Comparison of ENCODE assay signal across 12 cellular contexts in the genomic region with DNA sequence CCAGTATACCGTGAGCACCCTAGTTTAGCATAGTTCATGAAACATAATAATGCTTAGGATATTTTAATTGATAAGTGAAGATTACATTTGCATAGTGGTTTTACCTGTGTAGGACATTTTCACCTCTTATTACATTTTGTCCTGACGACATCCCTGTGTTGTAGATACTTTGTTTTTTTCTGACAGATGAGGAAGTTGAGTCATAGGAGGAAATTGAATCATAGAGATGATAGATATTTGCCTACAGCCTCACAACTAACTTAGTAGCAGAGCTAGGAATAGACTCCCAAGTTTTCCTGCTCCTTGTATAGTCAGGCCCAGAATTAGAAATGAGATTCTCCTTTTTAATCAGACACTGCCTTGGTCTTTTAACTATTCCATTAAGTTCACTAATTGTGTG.
DNase-seq lines count a peak whose midpoint lies in the region; ATAC-seq and TF ChIP-seq lines count a peak whose summit lies in the region.
"Had no signal": no experiment of that assay in that cellular context is flagged by ENCODE, and none has a peak within 500 bp of the region (broad histone marks: within the 10 kb centered on the region; RNA-seq: fewer than 3 reads in every experiment).

No MANE protein-coding gene starts in this region.

- no peak overlapping the region for H2BK120ac ChIP-seq in mesenchymal stem cell (ENCODE audit: low read depth, low read length)

- ATAC-seq in HG03571 (IDR thresholded peaks at IDR 0.05; ENCODE audit: unreplicated experiment) (no peak), HG03196 (IDR thresholded peaks at IDR 0.05; ENCODE audit: unreplicated experiment) (no peak), HG02870 (IDR thresholded peaks at IDR 0.05; ENCODE audit: unreplicated experiment) (no peak)

- in situ Hi-C loops in brain microvascular endothelial cell (cut with HindIII; ENCODE audit: low pct_ligation_motif_present, low sequenced_read_pairs): no loop called here

- H3K79me1 ChIP-seq in mesenchymal stem cell (replicated peaks; ENCODE audit: low read length, poor library complexity, severe bottlenecking): peaks cover 3% of the 10 kb centered on the region

- no peaks in the 10 kb centered on the region for H3K27me3 ChIP-seq in brain microvascular endothelial cell (replicated peaks)
- H3K27me3 ChIP-seq in mesenchymal stem cell (ENCODE audit: control insufficient read depth in 1 of 2, insufficient read depth in 1 of 2, low read length in 2 of 2): no peaks in the 10 kb centered on the region
- H3K27me3 ChIP-seq: right lobe of liver had no signal

- no peak overlapping the region for H3K18ac ChIP-seq in mesenchymal stem cell (ENCODE audit: low read depth in 1 of 2, low read length in 2 of 2)

- no peak overlapping the region for H3K14ac ChIP-seq in mesenchymal stem cell (ENCODE audit: low read length in 2 of 2)

- no peak overlapping the region for H2BK15ac ChIP-seq in mesenchymal stem cell (ENCODE audit: low read depth, poor library complexity, severe bottlenecking)

- H3K27ac ChIP-seq in brain microvascular endothelial cell (peak overlapping the region; percentile 24), mesenchymal stem cell (ENCODE audit: low read length, poor library complexity, severe bottlenecking) (no peak overlapping the region)
- H3K27ac ChIP-seq: right lobe of liver had no signal

- no peaks in the 10 kb centered on the region for H3K36me3 ChIP-seq in brain microvascular endothelial cell (replicated peaks)
- H3K36me3 ChIP-seq in mesenchymal stem cell (ENCODE audit: control insufficient read depth in 1 of 2, insufficient read depth in 2 of 2, low read depth in 1 of 2, low read length in 2 of 2): peaks cover 0 to 8% of the 10 kb centered on the region in 2 experiments
- H3K36me3 ChIP-seq: right lobe of liver had no signal

- H3K4me1 ChIP-seq in mesenchymal stem cell (ENCODE audit: control insufficient read depth, insufficient read depth, low read depth, low read length): peaks cover 7% of the 10 kb centered on the region
- H3K4me1 ChIP-seq: right lobe of liver had no signal

- H2AFZ ChIP-seq in mesenchymal stem cell (ENCODE audit: low read depth, low read length): no peak overlapping the region

- DNase-seq in ELR (ENCODE audit: low read depth): peak; percentile 88
- DNase-seq in MV-4-11 (lab: John Stamatoyannopoulos, UW): peak; percentile 56
- no peak for DNase-seq in brain microvascular endothelial cell
- peak; percentile 65 for DNase-seq in mesenchymal stem cell
- DNase-seq in NCI-H187 (lab: John Stamatoyannopoulos, UW): no peak
- DNase-seq: activated gamma-delta T cell treated with Interleukin-2 at 50 U/mL for 16 hours, left cardiac atrium, NCI-H69, right lobe of liver had no signal

- H3K9me3 ChIP-seq in mesenchymal stem cell (ENCODE audit: control insufficient read depth, low read length): no peaks in the 10 kb centered on the region
- H3K9me3 ChIP-seq: right lobe of liver had no signal

- H3K23ac ChIP-seq in mesenchymal stem cell (ENCODE audit: low read length in 2 of 2): no peak overlapping the region

- no peak overlapping the region for H3K4me2 ChIP-seq in mesenchymal stem cell (ENCODE audit: low read length, poor library complexity, severe bottlenecking)

- H3K4me3 ChIP-seq in brain microvascular endothelial cell (ENCODE audit: low read depth, low read length) (no peak overlapping the region), mesenchymal stem cell (ENCODE audit: insufficient read depth in 1 of 2, low read depth in 1 of 2, low read length in 2 of 2) (no peak overlapping the region)
- H3K4me3 ChIP-seq: right lobe of liver had no signal

- H3K9ac ChIP-seq in mesenchymal stem cell (ENCODE audit: low read length): no peak overlapping the region

- H3K4ac ChIP-seq in mesenchymal stem cell (ENCODE audit: low read depth in 1 of 2, low read length in 2 of 2): no peak overlapping the region

- H4K8ac ChIP-seq in mesenchymal stem cell (ENCODE audit: low read length): no peak overlapping the region

- no peak overlapping the region for H2AK5ac ChIP-seq in mesenchymal stem cell (ENCODE audit: low read length, severe bottlenecking)

- H4K91ac ChIP-seq in mesenchymal stem cell (ENCODE audit: low read length): no peak overlapping the region

- no peak for TF ChIP-seq CTCF in brain microvascular endothelial cell (IDR thresholded peaks at IDR 0.05; ENCODE audit: low read depth, low read length, missing control alignments)

- no peak overlapping the region for H2BK5ac ChIP-seq in mesenchymal stem cell (ENCODE audit: low read depth, low read length, poor library complexity, severe bottlenecking)

- no CpG with 5 or more reads among the region's 2 CpGs for WGBS in mesenchymal stem cell

- H2BK12ac ChIP-seq in mesenchymal stem cell (ENCODE audit: low read length in 2 of 2): no peak overlapping the region

Comparison
In these comparisons a context has a peak if more than half of its experiments do, and no peak if none do; other contexts are left out.
1. DNase-seq: peak in ELR (single experiment), MV-4-11 (single experiment) and mesenchymal stem cell (single experiment); none in brain microvascular endothelial cell (single experiment) and NCI-H187 (0 of 2).